9 cellular contexts compared by ENCODE assay signal in the genomic region with DNA sequence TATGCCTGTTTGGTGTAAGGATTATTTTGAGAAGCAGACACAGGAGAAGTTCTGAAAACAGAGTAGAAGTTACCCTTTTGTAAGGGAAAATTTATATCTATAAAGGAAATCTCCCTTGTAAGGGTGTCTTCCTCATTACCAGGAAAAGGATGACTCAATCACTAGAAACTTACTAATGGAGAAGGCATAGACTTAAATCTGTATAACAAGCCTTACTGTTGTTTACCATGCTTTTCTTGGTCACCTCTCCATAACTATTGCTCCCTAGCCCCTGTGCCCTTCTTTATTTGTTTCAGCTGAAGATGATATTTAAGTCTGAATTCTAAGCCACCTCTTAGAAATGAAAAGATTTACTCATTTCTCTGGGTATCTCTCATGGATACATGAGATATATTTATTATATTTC.
A peak's percentile ranks its signal among the peaks of the same experiment; 100 is the strongest.
DNase-seq lines count a peak whose midpoint lies in the region; ATAC-seq and TF ChIP-seq lines count a peak whose summit lies in the region.
"Had no signal": no experiment of that assay in that cellular context is flagged by ENCODE, and none has a peak within 500 bp of the region (broad histone marks: within the 10 kb centered on the region; RNA-seq: fewer than 3 reads in every experiment).

No MANE protein-coding gene starts in this region.

- no peak for ATAC-seq in natural killer cell
- ATAC-seq in GM21515 (IDR thresholded peaks at IDR 0.05; ENCODE audit: unreplicated experiment), result no peak

- peak overlapping the region; percentile 24 to 58 for H3K27ac Mint-ChIP-seq in natural killer cell
- H3K27ac Mint-ChIP-seq: brain had no signal

- H3K9me3 Mint-ChIP-seq in natural killer cell, result no peaks in the 10 kb centered on the region

- in situ Hi-C loops in astrocyte of the spinal cord (cut with HindIII; ENCODE audit: low sequenced_read_pairs), result no loop called here

- no peak overlapping the region for H3K4me3 ChIP-seq in astrocyte of the spinal cord (ENCODE audit: low read depth, low read length)

- H3K27me3 Mint-ChIP-seq in natural killer cell (ENCODE audit: low read depth in 2 of 2), result no peaks in the 10 kb centered on the region
- H3K27me3 Mint-ChIP-seq: brain had no signal

- peaks cover 46 to 48% of the 10 kb centered on the region in 2 donors for H3K4me1 Mint-ChIP-seq in natural killer cell

- H3K36me3 Mint-ChIP-seq in natural killer cell, result no peaks in the 10 kb centered on the region

- intact Hi-C loops in natural killer cell (cut with micrococcal nuclease), result no loop called here

- DNase-seq in ELR (ENCODE audit: low read depth) (peak; percentile 66), NCI-H460 (ENCODE audit: extremely low read depth, low read depth) (peak; percentile 38), astrocyte of the spinal cord (ENCODE audit: low read depth, low spot score) (peak; percentile 55), natural killer cell (no peak), GM10266 (ENCODE audit: extremely low spot score) (no peak), NCI-H187 treated with DMSO at 0.1 percent for 48 hours (lab: John Stamatoyannopoulos, UW) (no peak)
- DNase-seq: T1000 had no signal

- no peak overlapping the region for H3K4me3 Mint-ChIP-seq in natural killer cell
- H3K4me3 Mint-ChIP-seq: brain had no signal

- TF ChIP-seq CTCF in astrocyte of the spinal cord (IDR thresholded peaks at IDR 0.05; ENCODE audit: low read depth, low read length) (no peak), natural killer cell (IDR thresholded peaks at IDR 0.05) (no peak), GM10266 (IDR thresholded peaks at IDR 0.05; ENCODE audit: control insufficient read depth, insufficient read depth, low read depth, missing control alignments) (no peak)

Comparison
In these comparisons a context has a peak if more than half of its experiments do, and no peak if none do; other contexts are left out.
1. DNase-seq: peak in ELR (single experiment), NCI-H460 (single experiment) and astrocyte of the spinal cord (single experiment); none in natural killer cell (single experiment), GM10266 (single experiment) and NCI-H187 treated with DMSO at 0.1 percent for 48 hours (single experiment).